9 cellular contexts compared by ENCODE assay signal in the genomic region with DNA sequence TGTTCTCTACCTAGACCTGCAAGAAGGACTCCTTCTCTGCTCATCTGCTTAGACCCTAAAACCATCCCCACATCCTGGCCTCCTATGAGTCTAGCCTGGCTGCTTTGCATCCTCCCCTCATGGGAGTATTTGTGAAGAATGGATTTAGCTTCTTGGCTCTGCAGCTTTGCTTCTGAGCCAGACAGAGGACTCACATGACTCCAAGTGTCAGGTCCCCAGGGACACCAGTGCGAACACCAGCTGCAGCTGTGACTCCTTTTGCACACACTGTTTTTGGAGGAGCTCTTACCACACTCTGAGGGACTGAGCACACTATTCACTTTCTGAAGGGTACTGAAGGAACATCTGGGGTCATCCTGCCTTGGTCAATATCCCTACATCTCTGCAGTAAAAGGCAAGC.
DNase-seq lines count a peak whose midpoint lies in the region; ATAC-seq and TF ChIP-seq lines count a peak whose summit lies in the region.
"Had no signal": no experiment of that assay in that cellular context is flagged by ENCODE, and none has a peak within 500 bp of the region (broad histone marks: within the 10 kb centered on the region; RNA-seq: fewer than 3 reads in every experiment).

No MANE protein-coding gene starts in this region.

- H3K9me3 ChIP-seq in heart right ventricle = no peaks in the 10 kb centered on the region

- H3K27ac ChIP-seq in heart right ventricle = peak overlapping the region in 8 of 10 donors; percentile 13 to 76 (median 28)

- H3K27me3 ChIP-seq in heart right ventricle = no peaks in the 10 kb centered on the region

- intact Hi-C loops in heart right ventricle (cut with DNase I) = loop anchor here in 3 of 10 donors (5.0 to 10.0 kb wide), 3 partner anchors 45 to 70 kb away; no protein-coding TSS in a partner anchor

- H3K4me1 ChIP-seq in heart right ventricle = peaks cover 9 to 34% (median 20%) of the 10 kb centered on the region in 9 donors

- DNase-seq in NCI-H2107 (lab: John Stamatoyannopoulos, UW) = peak; percentile 23
- peak; percentile 68 to 88 for DNase-seq in heart right ventricle
- no peak for DNase-seq in OCI-M1 (lab: John Stamatoyannopoulos, UW)
- no peak for DNase-seq in activated gamma-delta T cell (lab: John Stamatoyannopoulos, UW)
- no peak for DNase-seq in activated CD4-positive, alpha-beta T cell treated with anti-CD3 and anti-CD28 coated beads for 4 hours
- no peak for DNase-seq in activated naive CD4-positive, alpha-beta T cell (lab: John Stamatoyannopoulos, UW)

- no peaks in the 10 kb centered on the region for H3K36me3 ChIP-seq in heart right ventricle

- no peak overlapping the region for H3K4me3 ChIP-seq in heart right ventricle
- H3K4me3 ChIP-seq: K562 had no signal

- peak; percentile 86 for ATAC-seq in GM18517 (IDR thresholded peaks at IDR 0.05; ENCODE audit: unreplicated experiment)
- ATAC-seq in HG02571 (IDR thresholded peaks at IDR 0.05; ENCODE audit: unreplicated experiment) = peak; percentile 81
- ATAC-seq in heart right ventricle = peak; percentile 85 to 97 (median 94)
- ATAC-seq: K562 had no signal

- TF ChIP-seq CTCF in heart right ventricle (IDR thresholded peaks at IDR 0.05) = no peak

- 10 to 18% methylated on average over 1 of the region's 1 CpG for WGBS in heart right ventricle, 2 donors

Comparison
In these comparisons a context has a peak if more than half of its experiments do, and no peak if none do; other contexts are left out.
1. DNase-seq: peak in NCI-H2107 (single experiment) and heart right ventricle (2 of 2); none in OCI-M1 (single experiment), activated gamma-delta T cell (single experiment), activated CD4-positive, alpha-beta T cell treated with anti-CD3 and anti-CD28 coated beads for 4 hours (0 of 2) and activated naive CD4-positive, alpha-beta T cell (0 of 4).
2. Peak in every context shown above with its lines, with median percentiles within 50 percentile points of each other: ATAC-seq.